15 cellular contexts compared by ENCODE assay signal in genomic region chr20:51327251-51327841, GRCh38.
A peak's percentile ranks its signal among the peaks of the same experiment; 100 is the strongest.
DNase-seq lines count a peak whose midpoint lies in the region; ATAC-seq and TF ChIP-seq lines count a peak whose summit lies in the region.
"Had no signal": no experiment of that assay in that cellular context is flagged by ENCODE, and none has a peak within 500 bp of the region (broad histone marks: within the 10 kb centered on the region; RNA-seq: fewer than 3 reads in every experiment).

No MANE protein-coding gene starts in this region.

- no peaks in the 10 kb centered on the region for H3K4me1 ChIP-seq in Peyer's patch
- H3K4me1 ChIP-seq: transverse colon had no signal

- H3K27ac ChIP-seq in brain microvascular endothelial cell (peak overlapping the region; percentile 96), Peyer's patch (no peak overlapping the region)
- H3K27ac ChIP-seq: HL-60, transverse colon had no signal

- no peaks in the 10 kb centered on the region for H3K36me3 ChIP-seq in brain microvascular endothelial cell (replicated peaks)
- no peaks in the 10 kb centered on the region for H3K36me3 ChIP-seq in Peyer's patch
- H3K36me3 ChIP-seq: transverse colon had no signal

- ATAC-seq in HG03135 (IDR thresholded peaks at IDR 0.05; ENCODE audit: unreplicated experiment) = no peak
- ATAC-seq: left ventricle myocardium superior had no signal

- no peaks in the 10 kb centered on the region for H3K9me3 ChIP-seq in Peyer's patch
- H3K9me3 ChIP-seq: transverse colon had no signal

- DNase-seq in AG08396 (ENCODE audit: low spot score) = peak; percentile 75
- peak; percentile 82 for DNase-seq in HT1080 (ENCODE audit: low read depth)
- peak; percentile 90 for DNase-seq in brain microvascular endothelial cell
- DNase-seq in iris pigment epithelial cell (ENCODE audit: low read depth) = peak; percentile 92
- no peak for DNase-seq in NOMO-1 treated with dmso at 0.1 percent for 144 hours (lab: John Stamatoyannopoulos, UW; ENCODE audit: unreplicated experiment)
- no peak for DNase-seq in activated gamma-delta T cell (lab: John Stamatoyannopoulos, UW)
- no peak for DNase-seq in Peyer's patch
- DNase-seq: AML-193; DMS 273 treated with DMSO at 0.1 percent for 48 hours; effector memory CD4-positive, alpha-beta T cell; left ventricle myocardium superior; NCI-H1048; transverse colon had no signal

- TF ChIP-seq CTCF in brain microvascular endothelial cell (IDR thresholded peaks at IDR 0.05; ENCODE audit: low read depth, low read length, missing control alignments) (no peak), Peyer's patch (IDR thresholded peaks at IDR 0.05) (no peak)

- H3K4me3 ChIP-seq in brain microvascular endothelial cell (ENCODE audit: low read depth, low read length) (no peak overlapping the region), Peyer's patch (no peak overlapping the region)
- H3K4me3 ChIP-seq: transverse colon had no signal

- no peaks in the 10 kb centered on the region for H3K27me3 ChIP-seq in brain microvascular endothelial cell (replicated peaks)
- H3K27me3 ChIP-seq in Peyer's patch = no peaks in the 10 kb centered on the region
- H3K27me3 ChIP-seq: transverse colon had no signal

- in situ Hi-C loops in brain microvascular endothelial cell (cut with HindIII; ENCODE audit: low pct_ligation_motif_present, low sequenced_read_pairs) = no loop called here

- no peak for TF ChIP-seq POLR2A in Peyer's patch (IDR thresholded peaks at IDR 0.05)

Comparison
In these comparisons a context has a peak if more than half of its experiments do, and no peak if none do; other contexts are left out.
1. DNase-seq: peak in AG08396 (single experiment), HT1080 (single experiment), brain microvascular endothelial cell (single experiment) and iris pigment epithelial cell (single experiment); none in NOMO-1 treated with dmso at 0.1 percent for 144 hours (single experiment), activated gamma-delta T cell (single experiment) and Peyer's patch (0 of 3).